ENCODE assay signal across 8 cellular contexts in genomic region chr12:6699259-6699988, GRCh38. TPM values are rescaled to one million over a fixed set of nuclear protein-coding genes. Genes with fewer than 3 reads are reported as not detected.
DNase-seq lines count a peak whose midpoint lies in the region; ATAC-seq lines count a peak whose summit lies in the region.

No MANE protein-coding gene starts in this region.

- peak overlapping the region; percentile 77 for H3K4me3 Mint-ChIP-seq in T-helper 1 cell treated with Interleukin-12 subunit alpha and Interleukin-12 subunit beta and Interleukin-4 antibody, amounts not matched to agents 30 μg/mL and 1 μg/mL, for 36 hours
- peak overlapping the region; percentile 40 for H3K4me3 Mint-ChIP-seq in activated CD4-positive, alpha-beta memory T cell treated with anti-CD3 and anti-CD28 coated beads, Interleukin-2, amount 10 ng/mL, durations not matched to agents 7 days and 5 days
- peak overlapping the region; percentile 78 to 85 for H3K4me3 Mint-ChIP-seq in stimulated activated naive B cell treated with anti-CD40 and anti-IgM and Interleukin-4, amounts not matched to agents 10 μg/mL and 1 μg/mL and 100 μg/mL, for 72 hours

- DNase-seq in T-helper 1 cell (no peak), glomerular visceral epithelial cell (ENCODE audit: extremely low spot score) (peak; percentile 16), DMS79 treated with DMSO at 0.1 percent for 48 hours (lab: John Stamatoyannopoulos, UW) (no peak), NOMO-1 (lab: John Stamatoyannopoulos, UW; ENCODE audit: unreplicated experiment in 2 of 2) (no peak), substantia nigra (lab: John Stamatoyannopoulos, UW) (no peak)
- DNase-seq in activated CD4-positive, alpha-beta memory T cell treated with anti-CD3 and anti-CD28 coated beads, Interleukin-2, amount 10 ng/mL, durations not matched to agents 7 days and 5 days = no peak
- DNase-seq in stimulated activated naive B cell treated with anti-CD40 and anti-IgM and Interleukin-4, amounts not matched to agents 10 μg/mL and 1 μg/mL and 100 μg/mL, for 72 hours = no peak

- POLR2A ChIA-PET in activated CD4-positive, alpha-beta memory T cell treated with anti-CD3 and anti-CD28 coated beads, Interleukin-2, amount 10 ng/mL, durations not matched to agents 7 days and 5 days (lab: Charles Lee) = interaction anchor here (1.6 to 3.1 kb wide), 3 partner anchors 10 to 152 kb away, joined by 4 to 22 read pairs (median 5); partner anchors contain the start of genes CDCA3, COPS7A and ZNF384

- H3K36me3 Mint-ChIP-seq in T-helper 1 cell treated with Interleukin-12 subunit alpha and Interleukin-12 subunit beta and Interleukin-4 antibody, amounts not matched to agents 30 μg/mL and 1 μg/mL, for 36 hours (ENCODE audit: low read depth) = no peaks in the 10 kb centered on the region
- no peaks in the 10 kb centered on the region for H3K36me3 Mint-ChIP-seq in activated CD4-positive, alpha-beta memory T cell treated with anti-CD3 and anti-CD28 coated beads, Interleukin-2, amount 10 ng/mL, durations not matched to agents 7 days and 5 days (ENCODE audit: low read depth)
- peaks cover 3% of the 10 kb centered on the region in 2 donors for H3K36me3 Mint-ChIP-seq in stimulated activated naive B cell treated with anti-CD40 and anti-IgM and Interleukin-4, amounts not matched to agents 10 μg/mL and 1 μg/mL and 100 μg/mL, for 72 hours

- CTCF ChIA-PET in activated CD4-positive, alpha-beta memory T cell treated with anti-CD3 and anti-CD28 coated beads, Interleukin-2, amount 10 ng/mL, durations not matched to agents 7 days and 5 days (lab: Charles Lee) = interaction anchor here (0.5 to 2.0 kb wide), 3 partner anchors 24 to 71 kb away, joined by 3 to 5 read pairs (median 5); partner anchors contain the start of genes COPS7A and MLF2

- H3K27ac ChIP-seq in substantia nigra (ENCODE audit: low read depth, low read length, poor library complexity, severe bottlenecking) = no peak overlapping the region

- peaks cover 69% of the 10 kb centered on the region for H3K27me3 Mint-ChIP-seq in T-helper 1 cell treated with Interleukin-12 subunit alpha and Interleukin-12 subunit beta and Interleukin-4 antibody, amounts not matched to agents 30 μg/mL and 1 μg/mL, for 36 hours (ENCODE audit: low read depth)
- peaks cover 59% of the 10 kb centered on the region for H3K27me3 Mint-ChIP-seq in activated CD4-positive, alpha-beta memory T cell treated with anti-CD3 and anti-CD28 coated beads, Interleukin-2, amount 10 ng/mL, durations not matched to agents 7 days and 5 days
- H3K27me3 Mint-ChIP-seq in stimulated activated naive B cell treated with anti-CD40 and anti-IgM and Interleukin-4, amounts not matched to agents 10 μg/mL and 1 μg/mL and 100 μg/mL, for 72 hours = peaks cover 37 to 44% of the 10 kb centered on the region in 2 donors

- H3K27ac Mint-ChIP-seq in T-helper 1 cell treated with Interleukin-12 subunit alpha and Interleukin-12 subunit beta and Interleukin-4 antibody, amounts not matched to agents 30 μg/mL and 1 μg/mL, for 36 hours = no peak overlapping the region
- H3K27ac Mint-ChIP-seq in activated CD4-positive, alpha-beta memory T cell treated with anti-CD3 and anti-CD28 coated beads, Interleukin-2, amount 10 ng/mL, durations not matched to agents 7 days and 5 days = no peak overlapping the region
- H3K27ac Mint-ChIP-seq in stimulated activated naive B cell treated with anti-CD40 and anti-IgM and Interleukin-4, amounts not matched to agents 10 μg/mL and 1 μg/mL and 100 μg/mL, for 72 hours = peak overlapping the region; percentile 62

- H3K9me3 Mint-ChIP-seq in T-helper 1 cell treated with Interleukin-12 subunit alpha and Interleukin-12 subunit beta and Interleukin-4 antibody, amounts not matched to agents 30 μg/mL and 1 μg/mL, for 36 hours = no peaks in the 10 kb centered on the region
- H3K9me3 Mint-ChIP-seq in activated CD4-positive, alpha-beta memory T cell treated with anti-CD3 and anti-CD28 coated beads, Interleukin-2, amount 10 ng/mL, durations not matched to agents 7 days and 5 days = no peaks in the 10 kb centered on the region
- H3K9me3 Mint-ChIP-seq in stimulated activated naive B cell treated with anti-CD40 and anti-IgM and Interleukin-4, amounts not matched to agents 10 μg/mL and 1 μg/mL and 100 μg/mL, for 72 hours = peaks cover 0 to 1% of the 10 kb centered on the region in 2 donors

- ATAC-seq in stimulated activated naive B cell treated with anti-CD40 and anti-IgM and Interleukin-4, amounts not matched to agents 10 μg/mL and 1 μg/mL and 100 μg/mL, for 72 hours (replicated peaks) = no peak

- H3K4me1 Mint-ChIP-seq in T-helper 1 cell treated with Interleukin-12 subunit alpha and Interleukin-12 subunit beta and Interleukin-4 antibody, amounts not matched to agents 30 μg/mL and 1 μg/mL, for 36 hours (ENCODE audit: low read depth) = peaks cover 25% of the 10 kb centered on the region
- peaks cover 22% of the 10 kb centered on the region for H3K4me1 Mint-ChIP-seq in activated CD4-positive, alpha-beta memory T cell treated with anti-CD3 and anti-CD28 coated beads, Interleukin-2, amount 10 ng/mL, durations not matched to agents 7 days and 5 days
- H3K4me1 Mint-ChIP-seq in stimulated activated naive B cell treated with anti-CD40 and anti-IgM and Interleukin-4, amounts not matched to agents 10 μg/mL and 1 μg/mL and 100 μg/mL, for 72 hours = peaks cover 54 to 63% of the 10 kb centered on the region in 2 donors

RNA-seq across cellular contexts. Expression of gene PIANP, which starts 1.2 kb away (rescaled TPM):
- total RNA-seq in activated CD4-positive, alpha-beta memory T cell treated with anti-CD3 and anti-CD28 coated beads, Interleukin-2, amount 10 ng/mL, durations not matched to agents 7 days and 5 days = not detected

RNA-seq across cellular contexts. Expression of gene ZNF384, which starts 10.2 kb away (rescaled TPM):
- total RNA-seq in activated CD4-positive, alpha-beta memory T cell treated with anti-CD3 and anti-CD28 coated beads, Interleukin-2, amount 10 ng/mL, durations not matched to agents 7 days and 5 days = 10 to 100 TPM; 69.5 to 78.1 TPM

RNA-seq across cellular contexts. Expression of gene COPS7A, which starts 24.4 kb away (rescaled TPM):
- total RNA-seq in activated CD4-positive, alpha-beta memory T cell treated with anti-CD3 and anti-CD28 coated beads, Interleukin-2, amount 10 ng/mL, durations not matched to agents 7 days and 5 days = 10 to 100 TPM; 28.4 to 29.0 TPM

RNA-seq across cellular contexts. Expression of gene ING4, which starts 36.5 kb away (rescaled TPM):
- 10 to 100 TPM; 32.2 to 33.8 TPM for total RNA-seq in activated CD4-positive, alpha-beta memory T cell treated with anti-CD3 and anti-CD28 coated beads, Interleukin-2, amount 10 ng/mL, durations not matched to agents 7 days and 5 days

RNA-seq across cellular contexts. Expression of gene ACRBP, which starts 52.2 kb away (rescaled TPM):
- 1 to 10 TPM; 1.8 TPM for total RNA-seq in activated CD4-positive, alpha-beta memory T cell treated with anti-CD3 and anti-CD28 coated beads, Interleukin-2, amount 10 ng/mL, durations not matched to agents 7 days and 5 days
